ENCODE assay signal across 22 cellular contexts in the genomic region with DNA sequence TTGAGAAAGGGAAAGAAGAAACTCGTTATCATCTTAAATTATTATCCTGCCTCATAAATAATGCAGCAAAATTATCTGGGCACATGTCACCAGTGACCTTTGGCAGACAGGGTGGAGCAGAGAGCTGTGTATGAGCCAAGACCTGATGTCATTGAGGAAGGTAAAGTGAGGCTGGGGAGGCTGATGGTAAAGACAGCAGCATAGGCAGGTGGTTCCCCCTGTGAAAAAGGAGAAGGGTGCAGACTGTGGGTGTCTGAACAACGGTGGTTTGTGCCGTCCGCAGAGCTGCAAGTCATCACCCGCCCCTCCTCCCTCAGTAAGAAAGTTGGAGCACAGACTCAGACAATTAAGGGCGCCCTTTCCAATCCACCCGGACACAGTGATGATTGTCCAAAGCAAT. TPM values are rescaled to one million over a fixed set of nuclear protein-coding genes. Genes with fewer than 3 reads are reported as not detected.
DNase-seq lines count a peak whose midpoint lies in the region; ATAC-seq and TF ChIP-seq lines count a peak whose summit lies in the region.
"Had no signal": no experiment of that assay in that cellular context is flagged by ENCODE, and none has a peak within 500 bp of the region (broad histone marks: within the 10 kb centered on the region; RNA-seq: fewer than 3 reads in every experiment).

No MANE protein-coding gene starts in this region.

- H3K27ac Mint-ChIP-seq in natural killer cell (no peak overlapping the region), memory B cell (no peak overlapping the region), type B pancreatic cell (peak overlapping the region; percentile 22)
- H3K27ac Mint-ChIP-seq in natural killer cell treated with Interleukin-12 subunit alpha and Interleukin-12 subunit beta and Interleukin-15 and Interleukin-18, amount 100 ng/mL, for 72 hours: no peak overlapping the region
- H3K27ac Mint-ChIP-seq: CD8-positive, alpha-beta T cell had no signal

- WGBS in aorta, 2 donors: 68 to 74% methylated on average over 7 of the region's 7 CpGs
- WGBS in transverse colon (ENCODE audit: low coverage in 1 of 2), 2 donors: 49 to 62% methylated on average over 5 to 7 of the region's 7 CpGs

- H3K36me3 Mint-ChIP-seq in natural killer cell (no peaks in the 10 kb centered on the region), memory B cell (no peaks in the 10 kb centered on the region), type B pancreatic cell (no peaks in the 10 kb centered on the region)
- H3K36me3 Mint-ChIP-seq in natural killer cell treated with Interleukin-12 subunit alpha and Interleukin-12 subunit beta and Interleukin-15 and Interleukin-18, amount 100 ng/mL, for 72 hours: no peaks in the 10 kb centered on the region
- H3K36me3 Mint-ChIP-seq: CD8-positive, alpha-beta T cell had no signal

- H3K27me3 Mint-ChIP-seq in natural killer cell (ENCODE audit: low read depth in 2 of 2) (no peaks in the 10 kb centered on the region), memory B cell (peaks cover 5% of the 10 kb centered on the region), type B pancreatic cell (no peaks in the 10 kb centered on the region)
- H3K27me3 Mint-ChIP-seq in natural killer cell treated with Interleukin-12 subunit alpha and Interleukin-12 subunit beta and Interleukin-15 and Interleukin-18, amount 100 ng/mL, for 72 hours: peaks cover 0 to 9% of the 10 kb centered on the region in 2 donors

- H3K27ac ChIP-seq in aorta (ENCODE audit: low read depth in 1 of 2, low read length in 2 of 2) (no peak overlapping the region), transverse colon (no peak overlapping the region)
- H3K27ac ChIP-seq: cardiac muscle cell, foreskin keratinocyte, psoas muscle had no signal

- TF ChIP-seq POLR2A in transverse colon (IDR thresholded peaks at IDR 0.05): no peak

- no peaks in the 10 kb centered on the region for H3K9me3 Mint-ChIP-seq in natural killer cell
- H3K9me3 Mint-ChIP-seq in natural killer cell treated with Interleukin-12 subunit alpha and Interleukin-12 subunit beta and Interleukin-15 and Interleukin-18, amount 100 ng/mL, for 72 hours: no peaks in the 10 kb centered on the region
- H3K9me3 Mint-ChIP-seq in memory B cell: no peaks in the 10 kb centered on the region
- no peaks in the 10 kb centered on the region for H3K9me3 Mint-ChIP-seq in type B pancreatic cell
- H3K9me3 Mint-ChIP-seq: CD8-positive, alpha-beta T cell had no signal

- no peaks in the 10 kb centered on the region for H3K36me3 ChIP-seq in aorta (ENCODE audit: control insufficient read depth in 1 of 2, insufficient read depth in 2 of 2, low read length in 1 of 2)
- no peaks in the 10 kb centered on the region for H3K36me3 ChIP-seq in transverse colon
- H3K36me3 ChIP-seq: cardiac muscle cell had no signal

- no peak overlapping the region for H3K4me3 ChIP-seq in aorta (ENCODE audit: low read length in 2 of 2)
- no peak overlapping the region for H3K4me3 ChIP-seq in transverse colon
- H3K4me3 ChIP-seq: cardiac muscle cell, psoas muscle had no signal

- in situ Hi-C loops in transverse colon (cut with MboI; ENCODE audit: low pct_ligation_motif_present in 1 of 4, low pct_unique_long_range_greater_than_20kb in 1 of 4, low sequenced_read_pairs in 3 of 4): no loop called here

- ATAC-seq in natural killer cell (peak; percentile 47 to 68 (median 60)), memory B cell (ENCODE audit: low read depth) (peak; percentile 93), aorta (ENCODE audit: low FRiP score) (no peak)
- no peak for ATAC-seq in natural killer cell treated with Interleukin-12 subunit alpha and Interleukin-12 subunit beta and Interleukin-15 and Interleukin-18, amount 100 ng/mL, for 72 hours
- ATAC-seq: CD8-positive, alpha-beta T cell; foreskin keratinocyte; psoas muscle had no signal

- TF ChIP-seq CTCF in natural killer cell (IDR thresholded peaks at IDR 0.05) (no peak), type B pancreatic cell (conservative IDR thresholded peaks at IDR 0.05) (no peak), transverse colon (IDR thresholded peaks at IDR 0.05) (no peak)

- H3K9me3 ChIP-seq in aorta (ENCODE audit: control insufficient read depth, low read length): no peaks in the 10 kb centered on the region
- H3K9me3 ChIP-seq in transverse colon: no peaks in the 10 kb centered on the region
- H3K9me3 ChIP-seq: psoas muscle, SK-N-SH had no signal

- no peak overlapping the region for H3K4me3 Mint-ChIP-seq in natural killer cell
- H3K4me3 Mint-ChIP-seq in natural killer cell treated with Interleukin-12 subunit alpha and Interleukin-12 subunit beta and Interleukin-15 and Interleukin-18, amount 100 ng/mL, for 72 hours: no peak overlapping the region
- H3K4me3 Mint-ChIP-seq in memory B cell: no peak overlapping the region
- H3K4me3 Mint-ChIP-seq in type B pancreatic cell: no peak overlapping the region
- H3K4me3 Mint-ChIP-seq: CD8-positive, alpha-beta T cell had no signal

- DNase-seq in natural killer cell (no peak), SKM-1 (lab: John Stamatoyannopoulos, UW; ENCODE audit: unreplicated experiment) (peak; percentile 8), memory B cell (ENCODE audit: low spot score in 2 of 2) (peak in 1 of 2 donors; percentile 10), type B pancreatic cell (ENCODE audit: extremely low spot score, unreplicated experiment) (no peak), aorta (no peak), NCI-H1417 (lab: John Stamatoyannopoulos, UW) (no peak), transverse colon (no peak)
- no peak for DNase-seq in natural killer cell treated with Interleukin-12 subunit alpha and Interleukin-12 subunit beta and Interleukin-15 and Interleukin-18, amount 100 ng/mL, for 72 hours (ENCODE audit: low spot score)
- DNase-seq: activated CD4-positive, CD25-positive, alpha-beta regulatory T cell treated with anti-CD3 and anti-CD28 coated beads, Interleukin-2, amount 50 U/mL, for 72 hours; activated effector memory CD4-positive, alpha-beta T cell treated with Interleukin-2 at 50 U/mL for 16 hours; CD8-positive, alpha-beta T cell; dermis blood vessel endothelial cell; DMS79 treated with DMSO at 0.1 percent for 48 hours; foreskin keratinocyte; Karpas-422; mesendoderm; NCI-H1092; NCI-H2081 treated with DMSO at 0.1 percent for 48 hours; NCI-H526 treated with DMSO at 0.1 percent for 48 hours; psoas muscle; SK-N-SH had no signal

- H3K4me1 ChIP-seq in aorta (ENCODE audit: control insufficient read depth in 1 of 2, insufficient read depth in 2 of 2, low read length in 2 of 2) (no peaks in the 10 kb centered on the region), transverse colon (no peaks in the 10 kb centered on the region)
- H3K4me1 ChIP-seq: psoas muscle had no signal

- intact Hi-C loops in natural killer cell (cut with micrococcal nuclease): no loop called here
- intact Hi-C loops in aorta (cut with DNase I): no loop called here
- intact Hi-C loops in transverse colon (cut with DNase I; ENCODE audit: low total_unique reads): no loop called here

- H3K4me1 Mint-ChIP-seq in natural killer cell (no peaks in the 10 kb centered on the region), memory B cell (peaks cover 6% of the 10 kb centered on the region), type B pancreatic cell (ENCODE audit: unreplicated experiment) (peaks cover 7% of the 10 kb centered on the region)
- H3K4me1 Mint-ChIP-seq in natural killer cell treated with Interleukin-12 subunit alpha and Interleukin-12 subunit beta and Interleukin-15 and Interleukin-18, amount 100 ng/mL, for 72 hours (ENCODE audit: low read depth in 2 of 2): no peaks in the 10 kb centered on the region

- no peaks in the 10 kb centered on the region for H3K27me3 ChIP-seq in aorta (ENCODE audit: control insufficient read depth in 1 of 2, insufficient read depth in 2 of 2, low read length in 1 of 2)
- no peaks in the 10 kb centered on the region for H3K27me3 ChIP-seq in transverse colon
- H3K27me3 ChIP-seq: cardiac muscle cell, foreskin keratinocyte had no signal

- no peak for TF ChIP-seq EP300 in transverse colon (IDR thresholded peaks at IDR 0.05; ENCODE audit: low read depth)

RNA-seq across cellular contexts. Expression of gene METTL16, which starts 30.8 kb away (rescaled TPM):
- total RNA-seq in natural killer cell (10 to 100 TPM; 27.9 to 36.9 (median 32.0) TPM), type B pancreatic cell (ENCODE audit: low replicate concordance) (27.5 and 39.3 TPM in 2 replicates), aorta (10 to 100 TPM; 24.6 to 33.3 TPM), transverse colon (100 to 1,000 TPM in 1 of 4 donors, 10 to 100 TPM in 3; 16.1 to 141 (median 19.8) TPM)
- total RNA-seq in natural killer cell treated with Interleukin-12 subunit alpha and Interleukin-12 subunit beta and Interleukin-15 and Interleukin-18, amount 100 ng/mL, for 72 hours: 10 to 100 TPM; 29.7 to 53.8 TPM
- polyA plus RNA-seq in aorta: 10 to 100 TPM; 14.3 to 19.1 TPM

RNA-seq across cellular contexts. Expression of gene PAFAH1B1, which starts 51.0 kb away (rescaled TPM):
- total RNA-seq in natural killer cell: 100 to 1,000 TPM; 138 to 176 (median 165) TPM
- 100 to 1,000 TPM; 192 to 217 TPM for total RNA-seq in natural killer cell treated with Interleukin-12 subunit alpha and Interleukin-12 subunit beta and Interleukin-15 and Interleukin-18, amount 100 ng/mL, for 72 hours
- 120 and 126 TPM in 2 replicates for total RNA-seq in type B pancreatic cell (ENCODE audit: low replicate concordance)
- total RNA-seq in aorta: 100 to 1,000 TPM; 157 to 176 TPM
- 10 to 100 TPM; 47.0 to 66.0 TPM for polyA plus RNA-seq in aorta
- 100 to 1,000 TPM in 2 of 4 donors, 10 to 100 TPM in 2; 24.1 to 145 (median 98.8) TPM for total RNA-seq in transverse colon

Comparison
In these comparisons a context has a peak if more than half of its experiments do, and no peak if none do; other contexts are left out.
1. ATAC-seq: peak in natural killer cell (3 of 3) and memory B cell (single experiment); none in natural killer cell treated with Interleukin-12 subunit alpha and Interleukin-12 subunit beta and Interleukin-15 and Interleukin-18, amount 100 ng/mL, for 72 hours (0 of 2) and aorta (single experiment).